In genomic region chr18:74116628-74117554, GRCh38 we compare ENCODE assay signal across 9 cellular contexts. TPM values are rescaled to one million over a fixed set of nuclear protein-coding genes. Genes with fewer than 3 reads are reported as not detected.
DNase-seq lines count a peak whose midpoint lies in the region; ATAC-seq and TF ChIP-seq lines count a peak whose summit lies in the region.
"Had no signal": no experiment of that assay in that cellular context is flagged by ENCODE, and none has a peak within 500 bp of the region (broad histone marks: within the 10 kb centered on the region; RNA-seq: fewer than 3 reads in every experiment).

No MANE protein-coding gene starts in this region.

- no peaks in the 10 kb centered on the region for H3K4me1 ChIP-seq in liver (ENCODE audit: control insufficient read depth in 4 of 4, insufficient read depth in 4 of 4, low read length in 3 of 4)

- H3K9me3 Mint-ChIP-seq in MCF 10A (ENCODE audit: unreplicated experiment) = peaks cover 7% of the 10 kb centered on the region

- no peak overlapping the region for H3K4me3 Mint-ChIP-seq in MCF 10A (ENCODE audit: unreplicated experiment)
- H3K4me3 Mint-ChIP-seq: IgD-negative memory B cell had no signal

- peak; percentile 81 for TF ChIP-seq CTCF in AG09319 (IDR thresholded peaks at IDR 0.05; ENCODE audit: low read depth, low read length)
- peak; percentile 52 for TF ChIP-seq CTCF in GM10266 (IDR thresholded peaks at IDR 0.05; ENCODE audit: control insufficient read depth, insufficient read depth, low read depth, missing control alignments)
- peak; percentile 58 for TF ChIP-seq CTCF in MCF 10A (IDR thresholded peaks at IDR 0.05; ENCODE audit: unreplicated experiment)
- peak; percentile 42 for TF ChIP-seq CTCF in liver (IDR thresholded peaks at IDR 0.05; ENCODE audit: low read depth, low read length, missing input control)

- no peak overlapping the region for H3K27ac ChIP-seq in liver (ENCODE audit: low read depth in 1 of 2, low read length in 2 of 2)

- H3K36me3 ChIP-seq in liver (ENCODE audit: control insufficient read depth in 4 of 4, insufficient read depth in 3 of 4, low read depth in 1 of 4, low read length in 3 of 4) = no peaks in the 10 kb centered on the region

- intact Hi-C loops in MCF 10A (cut with micrococcal nuclease) = loop anchor here (1.0 to 10.0 kb wide), 5 partner anchors 75 to 1416 kb away; no protein-coding TSS in a partner anchor

- no TSS peak for BruUV-seq in MCF 10A (replicated peaks; lab: Mats Ljungman, UMichigan)

- peaks cover 0 to 7% (median 2%) of the 10 kb centered on the region in 4 donors for H3K9me3 ChIP-seq in liver (ENCODE audit: control insufficient read depth in 4 of 4, low read length in 3 of 4)

- ATAC-seq in GM21515 (IDR thresholded peaks at IDR 0.05; ENCODE audit: unreplicated experiment) (no peak), GM21381 (IDR thresholded peaks at IDR 0.05; ENCODE audit: unreplicated experiment) (no peak)

- CTCF ChIA-PET in MCF 10A (lab: Yijun Ruan, JAX) = interaction anchor here (0.5 to 2.5 kb wide), 28 partner anchors 10 to 1489 kb away, joined by 3 to 13 read pairs (median 3); no protein-coding TSS in a partner anchor

- H3K4me3 ChIP-seq in liver (ENCODE audit: low read depth in 1 of 3, low read length in 3 of 3) = no peak overlapping the region

- POLR2A ChIA-PET in MCF 10A (lab: Yijun Ruan, JAX) = no interaction called here

- no peaks in the 10 kb centered on the region for H3K4me1 Mint-ChIP-seq in MCF 10A (ENCODE audit: insufficient read depth, unreplicated experiment)

- TF ChIP-seq RAD21 in liver (IDR thresholded peaks at IDR 0.05) = peak; percentile 67 to 74

- H3K27ac Mint-ChIP-seq in MCF 10A (ENCODE audit: low read depth, unreplicated experiment) = peak overlapping the region; percentile 20
- H3K27ac Mint-ChIP-seq: IgD-negative memory B cell had no signal

- H3K36me3 Mint-ChIP-seq in MCF 10A (ENCODE audit: insufficient read depth, unreplicated experiment) = no peaks in the 10 kb centered on the region

- peaks cover 15% of the 10 kb centered on the region for H3K27me3 Mint-ChIP-seq in MCF 10A (ENCODE audit: insufficient read depth, unreplicated experiment)

- WGBS in liver = 37% methylated on average over 9 of the region's 9 CpGs

- H3K27me3 ChIP-seq in liver (ENCODE audit: control insufficient read depth in 4 of 4, insufficient read depth in 4 of 4, low read length in 3 of 4) = no peaks in the 10 kb centered on the region

- DNase-seq in AG09319 (ENCODE audit: extremely low read depth, low read depth) = peak; percentile 29
- no peak for DNase-seq in GM10266 (ENCODE audit: extremely low spot score)
- peak; percentile 15 for DNase-seq in NCI-H146 treated with DMSO at 0.1 percent for 48 hours (lab: John Stamatoyannopoulos, UW; ENCODE audit: unreplicated experiment)
- DNase-seq in MCF 10A (ENCODE audit: unreplicated experiment) = peak; percentile 57
- DNase-seq in NCI-H524 treated with DMSO at 0.1 percent for 48 hours (lab: John Stamatoyannopoulos, UW) = no peak

- H3K9ac ChIP-seq in liver (ENCODE audit: low read depth in 1 of 2, low read length in 2 of 2) = no peak overlapping the region

TF ChIP-seq in liver, 16 proteins besides CTCF, POLR2A, EP300 and RAD21:
- TF ChIP-seq JUND (IDR thresholded peaks at IDR 0.05) (no peak), HNF4A (conservative IDR thresholded peaks at IDR 0.05) (no peak), REST (IDR thresholded peaks at IDR 0.05) (no peak), HNF4G (IDR thresholded peaks at IDR 0.05) (no peak), ZBTB33 (IDR thresholded peaks at IDR 0.05) (no peak), TAF1 (conservative IDR thresholded peaks at IDR 0.05) (no peak), NR2F2 (IDR thresholded peaks at IDR 0.05) (no peak), EGR1 (IDR thresholded peaks at IDR 0.05; ENCODE audit: low read depth in 2 of 2) (no peak), YY1 (IDR thresholded peaks at IDR 0.05) (no peak), FOXA2 (IDR thresholded peaks at IDR 0.05) (no peak), GABPA (IDR thresholded peaks at IDR 0.05 in 1 of 2, conservative IDR thresholded peaks at IDR 0.05 in 1 of 2) (no peak)

RNA-seq across cellular contexts. Expression of gene FBXO15, which starts 30.7 kb away (rescaled TPM):
- total RNA-seq in MCF 10A (2022) (0.79 and 0.91 TPM in 2 replicates), liver (under 1 TPM; 0.47 to 0.50 TPM)
- under 1 TPM; 0.23 to 0.35 TPM for polyA plus RNA-seq in liver

RNA-seq across cellular contexts. Expression of gene TIMM21, which starts 31.4 kb away (rescaled TPM):
- total RNA-seq in MCF 10A (2022) (33.4 and 48.3 TPM in 2 replicates), liver (10 to 100 TPM; 24.1 to 35.9 TPM)
- 10 to 100 TPM; 22.0 to 39.2 TPM for polyA plus RNA-seq in liver

Comparison
In these comparisons a context has a peak if more than half of its experiments do, and no peak if none do; other contexts are left out.
1. DNase-seq: peak in AG09319 (single experiment), NCI-H146 treated with DMSO at 0.1 percent for 48 hours (single experiment) and MCF 10A (single experiment); none in GM10266 (single experiment) and NCI-H524 treated with DMSO at 0.1 percent for 48 hours (single experiment).
2. Peak in every context shown above with its lines, with median percentiles within 50 percentile points of each other: CTCF ChIP-seq.